In genomic region chr9:104362912-104363472, GRCh38 we compare ENCODE assay signal across 26 cellular contexts.
A peak's percentile ranks its signal among the peaks of the same experiment; 100 is the strongest.
DNase-seq lines count a peak whose midpoint lies in the region; ATAC-seq, FAIRE-seq and TF ChIP-seq lines count a peak whose summit lies in the region.
"Had no signal": no experiment of that assay in that cellular context is flagged by ENCODE, and none has a peak within 500 bp of the region (broad histone marks: within the 10 kb centered on the region; RNA-seq: fewer than 3 reads in every experiment).

No MANE protein-coding gene starts in this region.

- H3K9me3 ChIP-seq in right cardiac atrium (ENCODE audit: control insufficient read depth, low read length), result no peaks in the 10 kb centered on the region
- no peaks in the 10 kb centered on the region for H3K9me3 ChIP-seq in kidney (ENCODE audit: control insufficient read depth in 1 of 2, low read length in 2 of 2)
- peaks cover 0 to 2% of the 10 kb centered on the region in 2 donors for H3K9me3 ChIP-seq in neuronal stem cell (replicated peaks in 1 of 2; ENCODE audit: control insufficient read depth in 2 of 2, insufficient read depth in 1 of 2, low read depth in 1 of 2, low read length in 2 of 2)
- no peaks in the 10 kb centered on the region for H3K9me3 ChIP-seq in upper lobe of right lung
- H3K9me3 ChIP-seq: BE2C had no signal

- H3K9ac ChIP-seq in kidney (ENCODE audit: low read length in 2 of 2) (no peak overlapping the region), neuronal stem cell (ENCODE audit: low read depth, low read length, poor library complexity) (peak overlapping the region; percentile 4)
- H3K9ac ChIP-seq: BLaER1 had no signal

- no peak overlapping the region for H2BK15ac ChIP-seq in neuronal stem cell (ENCODE audit: low read length)

- no peak overlapping the region for H3K4me3 ChIP-seq in right cardiac atrium (ENCODE audit: low read length)
- no peak overlapping the region for H3K4me3 ChIP-seq in kidney (ENCODE audit: low read length in 2 of 2)
- no peak overlapping the region for H3K4me3 ChIP-seq in neuronal stem cell (ENCODE audit: low read length in 2 of 2)
- no peak overlapping the region for H3K4me3 ChIP-seq in upper lobe of right lung
- H3K4me3 ChIP-seq: BLaER1, GM12878 had no signal

- no peak for FAIRE-seq in kidney (lab: Jason Lieb, UNC)
- FAIRE-seq: A204.1, GM12878, GM12892, GM18507 had no signal

- intact Hi-C loops in right cardiac atrium (cut with DNase I) (no loop called here), left cardiac atrium (cut with DNase I) (no loop called here), kidney (cut with DNase I) (no loop called here), upper lobe of right lung (cut with DNase I) (no loop called here)

- no peaks in the 10 kb centered on the region for H3K4me1 ChIP-seq in right cardiac atrium (ENCODE audit: control insufficient read depth, insufficient read depth, low read length)
- H3K4me1 ChIP-seq in kidney (ENCODE audit: control insufficient read depth in 1 of 2, insufficient read depth in 1 of 2, low read depth in 1 of 2, low read length in 2 of 2), result no peaks in the 10 kb centered on the region
- no peaks in the 10 kb centered on the region for H3K4me1 ChIP-seq in neuronal stem cell (ENCODE audit: control insufficient read depth in 2 of 2, insufficient read depth in 1 of 2, low read depth in 1 of 2, low read length in 2 of 2)
- H3K4me1 ChIP-seq in upper lobe of right lung, result no peaks in the 10 kb centered on the region
- H3K4me1 ChIP-seq: BE2C, BLaER1 had no signal

- TF ChIP-seq CTCF in kidney (IDR thresholded peaks at IDR 0.05; ENCODE audit: borderline replicate concordance, extremely low read depth, insufficient read depth) (no peak), upper lobe of right lung (IDR thresholded peaks at IDR 0.05) (no peak)

- 93% methylated on average over 28 of the region's 28 CpGs for WGBS in right cardiac atrium
- WGBS in neuronal stem cell (ENCODE audit: extremely low coverage in 2 of 2, insufficient read length in 2 of 2, insufficient replicate concordance in 1 of 2), 2 donors, result no CpG with 5 or more reads among the region's 28 CpGs

- no peak overlapping the region for H3K4me2 ChIP-seq in neuronal stem cell (ENCODE audit: insufficient read depth, low read length, poor library complexity, severe bottlenecking)
- H3K4me2 ChIP-seq: BLaER1 had no signal

- H3K14ac ChIP-seq in neuronal stem cell (ENCODE audit: low read length), result peak overlapping the region; percentile 56

- no peak overlapping the region for H2BK5ac ChIP-seq in neuronal stem cell (ENCODE audit: low read length)

- DNase-seq in right cardiac atrium (peak in 2 of 3 donors; percentile 20 to 32), left cardiac atrium (no peak), kidney (peak; percentile 67), neuronal stem cell (ENCODE audit: low spot score) (no peak), upper lobe of right lung (no peak), NCI-H2029 (lab: John Stamatoyannopoulos, UW) (no peak)
- DNase-seq: 8988T; ACHN; BE2C; C1 segment of cervical spinal cord; CD4-positive, alpha-beta memory T cell; CD4-positive, CD25-positive, alpha-beta regulatory T cell; CD8-positive, alpha-beta memory T cell; COR-L47; DMS 273 treated with DMSO at 0.1 percent for 48 hours; DMS153; DMS53; DMS79; DND-41; EL; GDM1 had no signal

- H3K27ac ChIP-seq in right cardiac atrium (ENCODE audit: low read length), result no peak overlapping the region
- no peak overlapping the region for H3K27ac ChIP-seq in kidney (ENCODE audit: low read depth in 2 of 2, low read length in 2 of 2)
- H3K27ac ChIP-seq in neuronal stem cell (replicated peaks; ENCODE audit: low read length), result no peak overlapping the region
- no peak overlapping the region for H3K27ac ChIP-seq in upper lobe of right lung
- H3K27ac ChIP-seq: BLaER1 had no signal

- no peak overlapping the region for H2AK5ac ChIP-seq in neuronal stem cell (ENCODE audit: low read depth, low read length)

- H4K91ac ChIP-seq in neuronal stem cell (ENCODE audit: low read depth, low read length, poor library complexity), result no peak overlapping the region

- H3K27me3 ChIP-seq in right cardiac atrium (ENCODE audit: control insufficient read depth, insufficient read depth) (no peaks in the 10 kb centered on the region), neuronal stem cell (ENCODE audit: control insufficient read depth in 3 of 3, insufficient read depth in 3 of 3, low read depth in 1 of 3, low read length in 3 of 3) (no peaks in the 10 kb centered on the region), upper lobe of right lung (no peaks in the 10 kb centered on the region)
- H3K27me3 ChIP-seq: BE2C, BLaER1 had no signal

- H2BK12ac ChIP-seq in neuronal stem cell (ENCODE audit: low read length), result peak overlapping the region; percentile 84

- no peak overlapping the region for H2AFZ ChIP-seq in neuronal stem cell (ENCODE audit: low read length)

- peak overlapping the region; percentile 31 for H3K23ac ChIP-seq in neuronal stem cell (ENCODE audit: low read depth, low read length, poor library complexity)

- H3K18ac ChIP-seq in neuronal stem cell (ENCODE audit: low read length), result peak overlapping the region; percentile 28

- ATAC-seq in right cardiac atrium, result no peak
- ATAC-seq in left cardiac atrium, result no peak
- ATAC-seq in upper lobe of right lung, result no peak
- ATAC-seq: GM12878 had no signal

- no peak overlapping the region for H4K8ac ChIP-seq in neuronal stem cell (ENCODE audit: low read depth, low read length)

- H3K36me3 ChIP-seq in kidney (ENCODE audit: control insufficient read depth in 1 of 2, insufficient read depth in 2 of 2, low read length in 2 of 2) (no peaks in the 10 kb centered on the region), neuronal stem cell (replicated peaks in 1 of 2; ENCODE audit: control insufficient read depth in 2 of 2, insufficient read depth in 2 of 2, low read length in 2 of 2) (no peaks in the 10 kb centered on the region), upper lobe of right lung (no peaks in the 10 kb centered on the region)
- H3K36me3 ChIP-seq: BE2C, BLaER1 had no signal

- H2BK120ac ChIP-seq in neuronal stem cell (ENCODE audit: low read depth, low read length), result no peak overlapping the region

- no peaks in the 10 kb centered on the region for H3K79me1 ChIP-seq in neuronal stem cell (ENCODE audit: low read depth, low read length)

- H3K4ac ChIP-seq in neuronal stem cell (ENCODE audit: low read length), result no peak overlapping the region

Comparison
In these comparisons a context has a peak if more than half of its experiments do, and no peak if none do; other contexts are left out.
1. DNase-seq: peak in right cardiac atrium (2 of 3) and kidney (single experiment); none in left cardiac atrium (single experiment), neuronal stem cell (single experiment), upper lobe of right lung (single experiment) and NCI-H2029 (single experiment).